Comparison of ENCODE assay signal across 9 cellular contexts in genomic region chr14:28756896-28757570, GRCh38. TPM values are rescaled to one million over a fixed set of nuclear protein-coding genes. Genes with fewer than 3 reads are reported as not detected.
A peak's percentile ranks its signal among the peaks of the same experiment; 100 is the strongest.
DNase-seq lines count a peak whose midpoint lies in the region; ATAC-seq lines count a peak whose summit lies in the region.
"Had no signal": no experiment of that assay in that cellular context is flagged by ENCODE, and none has a peak within 500 bp of the region (broad histone marks: within the 10 kb centered on the region; RNA-seq: fewer than 3 reads in every experiment).

No MANE protein-coding gene starts in this region.

- peak overlapping the region; percentile 76 for H3K4me2 ChIP-seq in neuronal stem cell (ENCODE audit: insufficient read depth, low read length, poor library complexity, severe bottlenecking)

- peaks cover 0 to 6% of the 10 kb centered on the region in 2 donors for H3K36me3 ChIP-seq in neuronal stem cell (replicated peaks in 1 of 2; ENCODE audit: control insufficient read depth in 2 of 2, insufficient read depth in 2 of 2, low read length in 2 of 2)

- no peak overlapping the region for H3K27ac ChIP-seq in neuronal stem cell (replicated peaks; ENCODE audit: low read length)

- H3K9ac ChIP-seq in neuronal stem cell (ENCODE audit: low read depth, low read length, poor library complexity) = no peak overlapping the region

- H3K4me3 ChIP-seq in neuronal stem cell (ENCODE audit: low read length in 2 of 2) = peak overlapping the region in 1 of 2 donors; percentile 5

- no peaks in the 10 kb centered on the region for H3K4me1 Mint-ChIP-seq in activated CD4-positive, alpha-beta memory T cell treated with anti-CD3 and anti-CD28 coated beads, Interleukin-2, amount 10 ng/mL, durations not matched to agents 7 days and 5 days
- no peaks in the 10 kb centered on the region for H3K4me1 Mint-ChIP-seq in natural killer cell treated with Interleukin-12 subunit alpha and Interleukin-12 subunit beta and Interleukin-15 and Interleukin-18, amount 100 ng/mL, for 72 hours (ENCODE audit: low read depth in 2 of 2)

- DNase-seq in ELR (ENCODE audit: low read depth) = peak; percentile 68
- DNase-seq in M059J (ENCODE audit: low read depth) = peak; percentile 84
- peak; percentile 72 for DNase-seq in dermis blood vessel endothelial cell
- DNase-seq in neuronal stem cell (ENCODE audit: low spot score) = no peak
- no peak for DNase-seq in activated CD4-positive, alpha-beta memory T cell treated with anti-CD3 and anti-CD28 coated beads, Interleukin-2, amount 10 ng/mL, durations not matched to agents 7 days and 5 days
- DNase-seq in NCI-H2029 (lab: John Stamatoyannopoulos, UW) = no peak
- no peak for DNase-seq in natural killer cell treated with Interleukin-12 subunit alpha and Interleukin-12 subunit beta and Interleukin-15 and Interleukin-18, amount 100 ng/mL, for 72 hours (ENCODE audit: low spot score)
- no peak for DNase-seq in NCI-H748 treated with DMSO at 0.1 percent for 48 hours (lab: John Stamatoyannopoulos, UW)

- peak overlapping the region; percentile 15 for H2BK15ac ChIP-seq in neuronal stem cell (ENCODE audit: low read length)

- H3K18ac ChIP-seq in neuronal stem cell (ENCODE audit: low read length) = no peak overlapping the region

- no peak overlapping the region for H2AK5ac ChIP-seq in neuronal stem cell (ENCODE audit: low read depth, low read length)

- peaks cover 3% of the 10 kb centered on the region for H3K9me3 Mint-ChIP-seq in activated CD4-positive, alpha-beta memory T cell treated with anti-CD3 and anti-CD28 coated beads, Interleukin-2, amount 10 ng/mL, durations not matched to agents 7 days and 5 days
- H3K9me3 Mint-ChIP-seq in natural killer cell treated with Interleukin-12 subunit alpha and Interleukin-12 subunit beta and Interleukin-15 and Interleukin-18, amount 100 ng/mL, for 72 hours = peaks cover 8% of the 10 kb centered on the region

- H3K23ac ChIP-seq in neuronal stem cell (ENCODE audit: low read depth, low read length, poor library complexity) = no peak overlapping the region

- no CpG with 5 or more reads among the region's 21 CpGs for WGBS in neuronal stem cell (ENCODE audit: extremely low coverage in 2 of 2, insufficient read length in 2 of 2, insufficient replicate concordance in 1 of 2), 2 donors

- H3K4ac ChIP-seq in neuronal stem cell (ENCODE audit: low read length) = no peak overlapping the region

- H2AFZ ChIP-seq in neuronal stem cell (ENCODE audit: low read length) = no peak overlapping the region

- H2BK5ac ChIP-seq in neuronal stem cell (ENCODE audit: low read length) = no peak overlapping the region

- H3K9me3 ChIP-seq in neuronal stem cell (replicated peaks in 1 of 2; ENCODE audit: control insufficient read depth in 2 of 2, insufficient read depth in 1 of 2, low read depth in 1 of 2, low read length in 2 of 2) = no peaks in the 10 kb centered on the region

- H2BK120ac ChIP-seq in neuronal stem cell (ENCODE audit: low read depth, low read length) = no peak overlapping the region

- POLR2A ChIA-PET in activated CD4-positive, alpha-beta memory T cell treated with anti-CD3 and anti-CD28 coated beads, Interleukin-2, amount 10 ng/mL, durations not matched to agents 7 days and 5 days (lab: Charles Lee) = no interaction called here

- no peak overlapping the region for H4K8ac ChIP-seq in neuronal stem cell (ENCODE audit: low read depth, low read length)

- H3K36me3 Mint-ChIP-seq in activated CD4-positive, alpha-beta memory T cell treated with anti-CD3 and anti-CD28 coated beads, Interleukin-2, amount 10 ng/mL, durations not matched to agents 7 days and 5 days (ENCODE audit: low read depth) = peaks cover 3% of the 10 kb centered on the region
- peaks cover 9% of the 10 kb centered on the region for H3K36me3 Mint-ChIP-seq in natural killer cell treated with Interleukin-12 subunit alpha and Interleukin-12 subunit beta and Interleukin-15 and Interleukin-18, amount 100 ng/mL, for 72 hours
- H3K36me3 Mint-ChIP-seq: activated naive CD8-positive, alpha-beta T cell had no signal

- H4K91ac ChIP-seq in neuronal stem cell (ENCODE audit: low read depth, low read length, poor library complexity) = no peak overlapping the region

- peaks cover 4 to 75% (median 56%) of the 10 kb centered on the region in 3 experiments for H3K27me3 ChIP-seq in neuronal stem cell (ENCODE audit: control insufficient read depth in 3 of 3, insufficient read depth in 3 of 3, low read depth in 1 of 3, low read length in 3 of 3)

- H3K4me1 ChIP-seq in neuronal stem cell (ENCODE audit: control insufficient read depth in 2 of 2, insufficient read depth in 1 of 2, low read depth in 1 of 2, low read length in 2 of 2) = peaks cover 0 to 19% of the 10 kb centered on the region in 2 donors

- H3K27me3 Mint-ChIP-seq in activated CD4-positive, alpha-beta memory T cell treated with anti-CD3 and anti-CD28 coated beads, Interleukin-2, amount 10 ng/mL, durations not matched to agents 7 days and 5 days = peaks cover 63% of the 10 kb centered on the region
- H3K27me3 Mint-ChIP-seq in natural killer cell treated with Interleukin-12 subunit alpha and Interleukin-12 subunit beta and Interleukin-15 and Interleukin-18, amount 100 ng/mL, for 72 hours = peaks cover 39 to 62% of the 10 kb centered on the region in 2 donors

- no peak for ATAC-seq in natural killer cell treated with Interleukin-12 subunit alpha and Interleukin-12 subunit beta and Interleukin-15 and Interleukin-18, amount 100 ng/mL, for 72 hours

- H3K14ac ChIP-seq in neuronal stem cell (ENCODE audit: low read length) = no peak overlapping the region

- H3K79me1 ChIP-seq in neuronal stem cell (ENCODE audit: low read depth, low read length) = peaks cover 2% of the 10 kb centered on the region

- CTCF ChIA-PET in activated CD4-positive, alpha-beta memory T cell treated with anti-CD3 and anti-CD28 coated beads, Interleukin-2, amount 10 ng/mL, durations not matched to agents 7 days and 5 days (lab: Charles Lee) = no interaction called here

- no peak overlapping the region for H3K4me3 Mint-ChIP-seq in activated CD4-positive, alpha-beta memory T cell treated with anti-CD3 and anti-CD28 coated beads, Interleukin-2, amount 10 ng/mL, durations not matched to agents 7 days and 5 days
- H3K4me3 Mint-ChIP-seq in natural killer cell treated with Interleukin-12 subunit alpha and Interleukin-12 subunit beta and Interleukin-15 and Interleukin-18, amount 100 ng/mL, for 72 hours = no peak overlapping the region
- H3K4me3 Mint-ChIP-seq: activated naive CD8-positive, alpha-beta T cell had no signal

- H3K27ac Mint-ChIP-seq in activated CD4-positive, alpha-beta memory T cell treated with anti-CD3 and anti-CD28 coated beads, Interleukin-2, amount 10 ng/mL, durations not matched to agents 7 days and 5 days = no peak overlapping the region
- H3K27ac Mint-ChIP-seq in natural killer cell treated with Interleukin-12 subunit alpha and Interleukin-12 subunit beta and Interleukin-15 and Interleukin-18, amount 100 ng/mL, for 72 hours = no peak overlapping the region
- H3K27ac Mint-ChIP-seq: activated naive CD8-positive, alpha-beta T cell had no signal

- no peak overlapping the region for H2BK12ac ChIP-seq in neuronal stem cell (ENCODE audit: low read length)

RNA-seq across cellular contexts. Expression of gene FOXG1, which starts 9.6 kb away (rescaled TPM):
- total RNA-seq in M059J (2014; rRNA removed; shearing (Covaris generic)) = 10.6 and 16.7 TPM in 2 replicates
- not detected in 2 replicates for total RNA-seq in dermis blood vessel endothelial cell
- 189 TPM for polyA plus RNA-seq in neuronal stem cell (2013, experiment 1 of 2)
- polyA plus RNA-seq in neuronal stem cell (2013, experiment 2 of 2) = 187 TPM
- not detected for total RNA-seq in activated CD4-positive, alpha-beta memory T cell treated with anti-CD3 and anti-CD28 coated beads, Interleukin-2, amount 10 ng/mL, durations not matched to agents 7 days and 5 days
- total RNA-seq in natural killer cell treated with Interleukin-12 subunit alpha and Interleukin-12 subunit beta and Interleukin-15 and Interleukin-18, amount 100 ng/mL, for 72 hours = not detected

Comparison
In these comparisons a context has a peak if more than half of its experiments do, and no peak if none do; other contexts are left out.
1. DNase-seq: peak in ELR (single experiment), M059J (single experiment) and dermis blood vessel endothelial cell (single experiment); none in neuronal stem cell (single experiment), activated CD4-positive, alpha-beta memory T cell treated with anti-CD3 and anti-CD28 coated beads, Interleukin-2, amount 10 ng/mL, durations not matched to agents 7 days and 5 days (single experiment), NCI-H2029 (single experiment), natural killer cell treated with Interleukin-12 subunit alpha and Interleukin-12 subunit beta and Interleukin-15 and Interleukin-18, amount 100 ng/mL, for 72 hours (single experiment) and NCI-H748 treated with DMSO at 0.1 percent for 48 hours (single experiment).
2. RNA of gene FOXG1, which starts 9.6 kb away (total RNA-seq): 10.6 to 16.7 TPM in M059J; not detected in dermis blood vessel endothelial cell, not detected in activated CD4-positive, alpha-beta memory T cell treated with anti-CD3 and anti-CD28 coated beads, Interleukin-2, amount 10 ng/mL, durations not matched to agents 7 days and 5 days and not detected in natural killer cell treated with Interleukin-12 subunit alpha and Interleukin-12 subunit beta and Interleukin-15 and Interleukin-18, amount 100 ng/mL, for 72 hours; every median in the first group is over 10 times any median in the second.